8 cellular contexts compared by ENCODE assay signal in genomic region chr18:58541789-58542425, GRCh38.
DNase-seq lines count a peak whose midpoint lies in the region; ATAC-seq lines count a peak whose summit lies in the region.

No MANE protein-coding gene starts in this region.

- DNase-seq in DMS53 (lab: John Stamatoyannopoulos, UW) = peak; percentile 55
- DNase-seq in DMS53 treated with DMSO at 0.1 percent for 48 hours (lab: John Stamatoyannopoulos, UW; ENCODE audit: unreplicated experiment) = no peak
- DNase-seq in NOMO-1 treated with DMSO at 0.1 percent for 48 hours (lab: John Stamatoyannopoulos, UW; ENCODE audit: unreplicated experiment) = peak; percentile 84
- DNase-seq in activated naive CD4-positive, alpha-beta T cell treated with anti-CD3 and anti-CD28 coated beads, Interleukin-2, amount 50 U/mL, for 16 hours = peak; percentile 60
- DNase-seq in kidney tubule cell (ENCODE audit: low spot score) = peak; percentile 99
- DNase-seq in DMS79 treated with DMSO at 0.1 percent for 48 hours (lab: John Stamatoyannopoulos, UW) = no peak
- DNase-seq in NCI-H1417 treated with DMSO at 0.1 percent for 48 hours (lab: John Stamatoyannopoulos, UW) = no peak

- ATAC-seq in HG02840 (IDR thresholded peaks at IDR 0.05; ENCODE audit: low FRiP score, unreplicated experiment) = peak; percentile 37

Comparison
In these comparisons a context has a peak if more than half of its experiments do, and no peak if none do; other contexts are left out.
1. DNase-seq: peak in DMS53 (single experiment), NOMO-1 treated with DMSO at 0.1 percent for 48 hours (single experiment), activated naive CD4-positive, alpha-beta T cell treated with anti-CD3 and anti-CD28 coated beads, Interleukin-2, amount 50 U/mL, for 16 hours (single experiment) and kidney tubule cell (single experiment); none in DMS53 treated with DMSO at 0.1 percent for 48 hours (single experiment), DMS79 treated with DMSO at 0.1 percent for 48 hours (single experiment) and NCI-H1417 treated with DMSO at 0.1 percent for 48 hours (single experiment).